Comparison of ENCODE assay signal across 19 cellular contexts in genomic region chr3:45748068-45748467, GRCh38. TPM values are rescaled to one million over a fixed set of nuclear protein-coding genes. Genes with fewer than 3 reads are reported as not detected.
"Had no signal": no experiment of that assay in that cellular context is flagged by ENCODE, and none has a peak within 500 bp of the region (broad histone marks: within the 10 kb centered on the region; RNA-seq: fewer than 3 reads in every experiment).

No MANE protein-coding gene starts in this region.

- H3K9me3 ChIP-seq: adrenal gland, esophagus squamous epithelium, left ventricle myocardium inferior, sigmoid colon, stomach, vagina had no signal

- H3K4me3 Mint-ChIP-seq: central memory CD8-positive, alpha-beta T cell; effector memory CD8-positive, alpha-beta T cell had no signal

- H3K4me1 ChIP-seq: adrenal gland, foreskin keratinocyte, left ventricle myocardium inferior, sigmoid colon, stomach, vagina had no signal

- H3K27me3 ChIP-seq: adrenal gland, esophagus squamous epithelium, foreskin keratinocyte, sigmoid colon, stomach, vagina had no signal

- DNase-seq: activated CD4-positive, alpha-beta T cell treated with anti-CD3 and anti-CD28 coated beads, Interleukin-2, amount 50 U/mL, for 1 hour; activated CD4-positive, CD25-positive, alpha-beta regulatory T cell; activated naive CD4-positive, alpha-beta T cell treated with anti-CD3 and anti-CD28 coated beads, Interleukin-2, amount 50 U/mL, for 16 hours; adrenal gland; cortex of kidney; effector memory CD8-positive, alpha-beta T cell; esophagus squamous epithelium; foreskin keratinocyte; head of caudate nucleus; left ventricle myocardium inferior; mesendoderm; sigmoid colon; stimulated activated CD4-positive, alpha-beta T cell treated with anti-CD3 and anti-CD28 coated beads, Interleukin-4, amount 100 ng/mL, for 24 hours; stomach had no signal

- H3K4me1 Mint-ChIP-seq: central memory CD8-positive, alpha-beta T cell had no signal

- H3K9me3 Mint-ChIP-seq: central memory CD8-positive, alpha-beta T cell; effector memory CD8-positive, alpha-beta T cell had no signal

- H3K27me3 Mint-ChIP-seq: central memory CD8-positive, alpha-beta T cell; effector memory CD8-positive, alpha-beta T cell had no signal

- FAIRE-seq: islet of Langerhans had no signal

- H3K27ac ChIP-seq: adrenal gland, esophagus squamous epithelium, foreskin keratinocyte, left ventricle myocardium inferior, sigmoid colon, stomach, vagina had no signal

- H3K4me3 ChIP-seq: adrenal gland, esophagus squamous epithelium, left ventricle myocardium inferior, sigmoid colon, stomach, vagina had no signal

- ATAC-seq: effector memory CD8-positive, alpha-beta T cell; foreskin keratinocyte had no signal

RNA-seq across cellular contexts. Expression of gene SLC6A20, which starts 48.3 kb away (rescaled TPM):
- total RNA-seq: left ventricle myocardium inferior; osteoblast; T-helper 2 cell treated with Interferon-gamma antibody and Interleukin-4, amounts not matched to agents 100 ng/mL and 5 ng/mL, for 36 hours had no signal
